ENCODE assay signal across 8 cellular contexts in genomic region chr11:73647459-73648100, GRCh38. TPM values are rescaled to one million over a fixed set of nuclear protein-coding genes. Genes with fewer than 3 reads are reported as not detected.
A peak's percentile ranks its signal among the peaks of the same experiment; 100 is the strongest.
DNase-seq lines count a peak whose midpoint lies in the region; ATAC-seq and TF ChIP-seq lines count a peak whose summit lies in the region.

No MANE protein-coding gene starts in this region.

- H3K36me3 ChIP-seq in neutrophil: no peaks in the 10 kb centered on the region

- H3K4me1 ChIP-seq in foreskin keratinocyte (no peaks in the 10 kb centered on the region), neutrophil (ENCODE audit: control insufficient read depth in 1 of 2, insufficient read depth in 1 of 2, low read depth in 1 of 2, low read length in 1 of 2) (peaks cover 11 to 13% of the 10 kb centered on the region in 2 experiments)

- peak; percentile 47; the same call in 1 of the 2 replicates for TF ChIP-seq POLR2A in Raji (IDR thresholded peaks at IDR 0.05; ENCODE audit: insufficient read depth, low read depth, low read length)

- TF ChIP-seq CTCF in LNCaP clone FGC (IDR thresholded peaks at IDR 0.05; ENCODE audit: control insufficient read depth, extremely low read depth, insufficient read depth) (no peak), foreskin keratinocyte (conservative IDR thresholded peaks at IDR 0.05) (no peak), neutrophil (IDR thresholded peaks at IDR 0.05) (no peak)

- H3K4me3 ChIP-seq in LNCaP clone FGC (ENCODE audit: low read depth, low read length) (peak overlapping the region; percentile 71), neutrophil (ENCODE audit: low read depth in 1 of 2, low read length in 1 of 2) (peak overlapping the region; percentile 32 to 40)

- H3K27me3 ChIP-seq in foreskin keratinocyte: peaks cover 41% of the 10 kb centered on the region
- peaks cover 36% of the 10 kb centered on the region for H3K27me3 ChIP-seq in neutrophil

- H3K27ac ChIP-seq in foreskin keratinocyte (no peak overlapping the region), neutrophil (no peak overlapping the region)

- DNase-seq in CD1c-positive myeloid dendritic cell (ENCODE audit: extremely low spot score) (peak; percentile 86), LNCaP clone FGC (ENCODE audit: low read depth) (peak; percentile 79), foreskin keratinocyte (peak; percentile 60 to 70), stromal cell of bone marrow (ENCODE audit: low read depth) (peak; percentile 57)
- DNase-seq in activated gamma-delta T cell treated with anti-CD3 and anti-CD28 coated beads, Interleukin-2, amount 50 U/mL, for 16 hours (ENCODE audit: low read depth): peak; percentile 91

- no peaks in the 10 kb centered on the region for H3K9me3 ChIP-seq in neutrophil

- ATAC-seq in GM21515 (IDR thresholded peaks at IDR 0.05; ENCODE audit: unreplicated experiment) (peak; percentile 90), foreskin keratinocyte (peak; percentile 81)

RNA-seq across cellular contexts. Expression of gene PLEKHB1, which starts 1.2 kb away (rescaled TPM):
- total RNA-seq in foreskin keratinocyte: not detected in 2 replicates
- polyA plus RNA-seq in foreskin keratinocyte: 0.03 TPM in 1 of 2 replicates, not detected in the other

RNA-seq across cellular contexts. Expression of gene FAM168A, which starts 49.7 kb away (rescaled TPM):
- 14.6 and 15.9 TPM in 2 replicates for total RNA-seq in foreskin keratinocyte
- 4.3 and 5.1 TPM in 2 replicates for polyA plus RNA-seq in foreskin keratinocyte
